13 cellular contexts compared by ENCODE assay signal in genomic region chr11:26245046-26245445, GRCh38.
"Had no signal": no experiment of that assay in that cellular context is flagged by ENCODE, and none has a peak within 500 bp of the region (broad histone marks: within the 10 kb centered on the region; RNA-seq: fewer than 3 reads in every experiment).

No MANE protein-coding gene starts in this region.

- ATAC-seq: sciatic nerve; stimulated activated effector memory CD8-positive, alpha-beta T cell treated with anti-CD3 and anti-CD28 coated beads, Interleukin-12 subunit alpha, Interleukin-12 subunit beta, amount 100 ng/mL, for 72 hours had no signal

- H3K27ac ChIP-seq: thoracic aorta had no signal

- DNase-seq: activated CD4-positive, CD25-positive, alpha-beta regulatory T cell treated with anti-CD3 and anti-CD28 coated beads, Interleukin-2, amount 50 U/mL, for 72 hours; amniotic stem cell; dermis blood vessel endothelial cell; effector memory CD4-positive, alpha-beta T cell; hypothalamus; islet precursor cell; midbrain; stimulated activated CD4-positive, alpha-beta T cell treated with anti-CD3 and anti-CD28 coated beads, Interleukin-4, amount 100 ng/mL, for 24 hours; T1000 had no signal

- H3K4me3 ChIP-seq: lung, thoracic aorta had no signal

- H3K36me3 ChIP-seq: thoracic aorta had no signal

- H3K9me3 ChIP-seq: thoracic aorta had no signal
